Comparison of ENCODE assay signal across 8 cellular contexts in the genomic region with DNA sequence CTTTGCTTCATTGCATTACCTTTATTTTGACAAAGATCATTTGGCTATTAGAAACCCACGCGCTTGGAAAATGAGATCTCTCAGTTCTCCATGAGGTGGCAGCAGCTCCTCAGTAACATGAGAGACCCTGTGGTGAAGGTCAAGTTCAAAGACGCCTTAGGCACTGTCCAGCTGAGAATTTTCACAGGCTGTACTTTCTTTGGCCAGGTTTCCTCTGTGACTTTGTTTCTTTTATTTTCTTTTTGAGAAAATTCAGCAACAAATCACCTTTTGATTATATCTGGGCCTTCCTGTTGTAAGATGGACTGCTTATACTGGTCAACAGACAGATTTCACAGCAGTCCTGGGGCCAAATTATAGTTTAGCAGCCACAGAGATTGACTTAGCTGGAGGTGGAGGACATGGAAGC. TPM values are rescaled to one million over a fixed set of nuclear protein-coding genes. Genes with fewer than 3 reads are reported as not detected.
A peak's percentile ranks its signal among the peaks of the same experiment; 100 is the strongest.
DNase-seq lines count a peak whose midpoint lies in the region; ATAC-seq, FAIRE-seq and TF ChIP-seq lines count a peak whose summit lies in the region.

No MANE protein-coding gene starts in this region.

- CTCF ChIA-PET in CD4-positive, alpha-beta memory T cell (lab: Charles Lee; ENCODE audit: partially characterized antibody), result interaction anchor here (0.9 to 3.8 kb wide), 4 partner anchors 97 to 621 kb away, joined by 3 to 18 read pairs (median 9); no protein-coding TSS in a partner anchor
- CTCF ChIA-PET in HepG2 (lab: Yijun Ruan, JAX; ENCODE audit: low intra/inter-chr PET ratio, low total read pairs), result interaction anchor here (0.9 to 1.3 kb wide), 3 partner anchors 96 to 100 kb away, joined by 3 to 5 read pairs (median 4); no protein-coding TSS in a partner anchor

- H3K4me1 ChIP-seq in CD4-positive, alpha-beta memory T cell (ENCODE audit: insufficient read depth, low read length), result no peaks in the 10 kb centered on the region
- H3K4me1 ChIP-seq in HepG2 (ENCODE audit: insufficient read depth, low read length) (no peaks in the 10 kb centered on the region), thoracic aorta (ENCODE audit: control insufficient read depth in 1 of 2, low read depth in 2 of 2) (no peaks in the 10 kb centered on the region)

- H3K27me3 Mint-ChIP-seq in CD4-positive, alpha-beta memory T cell, result no peaks in the 10 kb centered on the region

- no peak overlapping the region for H3K4me2 ChIP-seq in HepG2 (ENCODE audit: low read depth, low read length)

- no peaks in the 10 kb centered on the region for H3K9me3 Mint-ChIP-seq in CD4-positive, alpha-beta memory T cell

- peak in 3 of 5 donors; percentile 19 to 38 (median 31) for DNase-seq in CD4-positive, alpha-beta memory T cell
- DNase-seq in GM13976 (ENCODE audit: low spot score) (peak; percentile 70), SHP77 treated with DMSO at 0.1 percent for 48 hours (lab: John Stamatoyannopoulos, UW) (peak; percentile 37), coronary artery (ENCODE audit: low spot score) (no peak), HepG2 (ENCODE audit: low spot score) (peak; percentile 68), thoracic aorta (ENCODE audit: low spot score) (no peak)

- no peak overlapping the region for H3K4me3 Mint-ChIP-seq in CD4-positive, alpha-beta memory T cell

- no TSS peak for BruUV-seq in HepG2 (replicated peaks; lab: Mats Ljungman, UMichigan)

- H3K27me3 ChIP-seq in CD4-positive, alpha-beta memory T cell (ENCODE audit: insufficient read depth, low read length), result no peaks in the 10 kb centered on the region
- H3K27me3 ChIP-seq in HepG2 (ENCODE audit: control insufficient read depth in 1 of 2, insufficient read depth in 2 of 2, low read length in 2 of 2) (no peaks in the 10 kb centered on the region), thoracic aorta (replicated peaks; ENCODE audit: insufficient read depth) (no peaks in the 10 kb centered on the region)

- TF ChIP-seq EP300 in HepG2 (IDR thresholded peaks at IDR 0.05; ENCODE audit: low read depth in 2 of 2, low read length in 2 of 2), result no peak
- no peak for TF ChIP-seq EP300 in HepG2 (CRISPR knock-in tag; IDR thresholded peaks at IDR 0.05; ENCODE audit: borderline replicate concordance)

- 0% methylated on average over 3 of the region's 3 CpGs for WGBS in HepG2 (ENCODE audit: low lambda C conversion rate)

- H3K36me3 ChIP-seq in CD4-positive, alpha-beta memory T cell (ENCODE audit: insufficient read depth, low read length), result no peaks in the 10 kb centered on the region
- H3K36me3 ChIP-seq in HepG2 (replicated peaks in 1 of 2; ENCODE audit: control insufficient read depth in 1 of 2, insufficient read depth in 2 of 2, low read length in 2 of 2) (no peaks in the 10 kb centered on the region), thoracic aorta (no peaks in the 10 kb centered on the region)

- H3K9me3 ChIP-seq in CD4-positive, alpha-beta memory T cell (ENCODE audit: control insufficient read depth in 1 of 2, low read length in 2 of 2), result no peaks in the 10 kb centered on the region
- H3K9me3 ChIP-seq in HepG2 (ENCODE audit: low read length), result no peaks in the 10 kb centered on the region
- no peaks in the 10 kb centered on the region for H3K9me3 ChIP-seq in thoracic aorta

- peak; percentile 69 for ATAC-seq in HG03378 (IDR thresholded peaks at IDR 0.05; ENCODE audit: unreplicated experiment)
- ATAC-seq in HepG2, result peak; percentile 69
- no peak for ATAC-seq in thoracic aorta (ENCODE audit: insufficient number of reproducible peaks, low FRiP score, low read depth)
- ATAC-seq in HG03571 (IDR thresholded peaks at IDR 0.05; ENCODE audit: unreplicated experiment), result no peak

- no peak overlapping the region for H3K9ac ChIP-seq in HepG2 (ENCODE audit: insufficient read depth, low read depth, low read length)

- TF ChIP-seq CTCF in GM13976 (IDR thresholded peaks at IDR 0.05; ENCODE audit: borderline replicate concordance, control extremely low read depth, extremely low read depth, insufficient read depth, missing control alignments), result peak; percentile 56
- TF ChIP-seq CTCF in coronary artery (IDR thresholded peaks at IDR 0.05), result peak; percentile 38
- TF ChIP-seq CTCF in HepG2 (CRISPR knock-in tag; IDR thresholded peaks at IDR 0.05), result peak; percentile 81
- peak; percentile 67 for TF ChIP-seq CTCF in thoracic aorta (IDR thresholded peaks at IDR 0.05)

- intact Hi-C loops in CD4-positive, alpha-beta memory T cell (cut with micrococcal nuclease), result loop anchor here (1.0 to 5.0 kb wide), 5 partner anchors 98 to 834 kb away; no protein-coding TSS in a partner anchor
- intact Hi-C loops in HepG2 (cut with micrococcal nuclease; ENCODE audit: unreplicated experiment), result loop anchor here (1.0 to 5.0 kb wide), 4 partner anchors 98 to 824 kb away; no protein-coding TSS in a partner anchor

- H3K27ac Mint-ChIP-seq in CD4-positive, alpha-beta memory T cell, result no peak overlapping the region

- no peak overlapping the region for H3K4me3 ChIP-seq in CD4-positive, alpha-beta memory T cell (ENCODE audit: low read length in 2 of 2)
- no peak overlapping the region for H3K4me3 ChIP-seq in coronary artery
- no peak overlapping the region for H3K4me3 ChIP-seq in HepG2 (replicated peaks in 1 of 3; ENCODE audit: insufficient read depth in 1 of 3, low read depth in 2 of 3, low read length in 3 of 3)
- H3K4me3 ChIP-seq in thoracic aorta, result no peak overlapping the region

- H4K20me1 ChIP-seq in HepG2 (ENCODE audit: insufficient read depth, low read length), result no peaks in the 10 kb centered on the region; the same call in 1 of the 2 replicates

- peak; percentile 74 for TF ChIP-seq RAD21 in HepG2 (CRISPR knock-in tag; IDR thresholded peaks at IDR 0.05)

- H3K4me1 Mint-ChIP-seq in CD4-positive, alpha-beta memory T cell, result peaks cover 0 to 7% (median under 1%) of the 10 kb centered on the region in 4 donors

- H3K36me3 Mint-ChIP-seq in CD4-positive, alpha-beta memory T cell, result no peaks in the 10 kb centered on the region

- POLR2A ChIA-PET in CD4-positive, alpha-beta memory T cell (lab: Charles Lee; ENCODE audit: partially characterized antibody), result interaction anchor here (0.9 kb wide), 1 partner anchor 18 kb away, joined by 3 read pairs; no protein-coding TSS in a partner anchor
- POLR2A ChIA-PET in HepG2 (lab: Yijun Ruan, JAX), result no interaction called here

- H3K79me2 ChIP-seq in HepG2 (ENCODE audit: insufficient read depth, low read length), result no peaks in the 10 kb centered on the region

- H3K27ac ChIP-seq in CD4-positive, alpha-beta memory T cell (ENCODE audit: low read depth, low read length), result no peak overlapping the region
- H3K27ac ChIP-seq in coronary artery (no peak overlapping the region), HepG2 (ENCODE audit: extremely low read length, insufficient read depth, low read length) (no peak overlapping the region), thoracic aorta (no peak overlapping the region)

- no peak overlapping the region for H2AFZ ChIP-seq in HepG2 (ENCODE audit: low read length)

- in situ Hi-C loops in GM13976 (cut with MboI; ENCODE audit: low sequenced_read_pairs, unreplicated experiment) (loop anchor here (25.0 kb wide), 1 partner anchor 829 kb away; no protein-coding TSS in a partner anchor), HepG2 (cut with HindIII; ENCODE audit: extremely low pct_ligation_motif_present, low pct_unique_long_range_greater_than_20kb) (loop anchor here (5.0 to 25.0 kb wide), 3 partner anchors 99 to 829 kb away; no protein-coding TSS in a partner anchor)

- TF ChIP-seq POLR2A in HepG2 (IDR thresholded peaks at IDR 0.05; ENCODE audit: insufficient read depth in 1 of 2, low read depth in 2 of 2, low read length in 2 of 2), result no peak

- FAIRE-seq in HepG2 (lab: Jason Lieb, UNC), result peak; percentile 92

TF ChIP-seq in HepG2, 621 proteins besides CTCF, POLR2A, EP300 and RAD21 (continues in another document):
- TF ChIP-seq SP140L (CRISPR knock-in tag; IDR thresholded peaks at IDR 0.05; ENCODE audit: borderline replicate concordance) (0 out of 2 replicates have a peak, but pooled peaks have one; percentile 42), KDM3A (CRISPR knock-in tag; IDR thresholded peaks at IDR 0.05; ENCODE audit: low read depth) (peak; percentile 66; the same call in 1 of the 2 replicates), SRSF4 (IDR thresholded peaks at IDR 0.05; ENCODE audit: low read depth, low read length, poor library complexity, severe bottlenecking) (no peak), ZNF33A (CRISPR knock-in tag; IDR thresholded peaks at IDR 0.05; ENCODE audit: borderline replicate concordance) (no peak), MIER2 (CRISPR knock-in tag; IDR thresholded peaks at IDR 0.05) (peak; percentile 40; the same call in 1 of the 2 replicates)

RNA-seq across cellular contexts. Expression of a gene that starts 54.5 kb away (rescaled TPM):
- 10 to 100 TPM; 83.3 to 88.5 TPM for total RNA-seq in CD4-positive, alpha-beta memory T cell
- 100 to 1,000 TPM; 117 to 171 TPM for polyA plus RNA-seq in CD4-positive, alpha-beta memory T cell
- total RNA-seq in HepG2 (2016; rRNA removed; fragmentation: Illumina TruSeq; extraction: Trizol) (69.1 and 114 TPM in 2 replicates), thoracic aorta (10 to 100 TPM; 35.5 to 51.2 TPM)
- total RNA-seq in HepG2 (2016; cell fraction: cytosol; rRNA removed; fragmentation: Illumina TruSeq; extraction: Trizol; ENCODE audit: low read depth), result 5.3 and 8.7 TPM in 2 replicates
- total RNA-seq in HepG2 (2016; cell fraction: insoluble cytoplasmic fraction; rRNA removed; fragmentation: Illumina TruSeq; extraction: Trizol), result 69.8 and 121 TPM in 2 replicates
- 20.5 and 23.7 TPM in 2 replicates for total RNA-seq in HepG2 (2016; cell fraction: membrane; rRNA removed; fragmentation: Illumina TruSeq; extraction: Trizol)
- total RNA-seq in HepG2 (2016; cell fraction: nucleus; rRNA removed; fragmentation: Illumina TruSeq; extraction: Trizol), result 32.7 and 36.9 TPM in 2 replicates
- 19.0 and 22.3 TPM in 2 replicates for polyA plus RNA-seq in HepG2 (2011; rRNA removed)
- 6.2 and 13.3 TPM in 2 replicates for polyA plus RNA-seq in HepG2 (2011; cell fraction: cytosol; rRNA removed)
- polyA plus RNA-seq in HepG2 (2011; cell fraction: nucleus; rRNA removed), result 9.9 and 16.7 TPM in 2 replicates
- polyA plus RNA-seq in HepG2 (2012), result 39.1 and 52.9 TPM in 2 replicates
- polyA plus RNA-seq in HepG2 (2016; cell fraction: cytosol; fragmentation: Illumina TruSeq; extraction: Trizol; ENCODE audit: low read depth), result 6.8 and 7.7 TPM in 2 replicates
- polyA plus RNA-seq in HepG2 (2016; cell fraction: insoluble cytoplasmic fraction; fragmentation: Illumina TruSeq; extraction: Trizol; ENCODE audit: low read depth), result 119 and 125 TPM in 2 replicates
- polyA plus RNA-seq in HepG2 (2016; cell fraction: membrane; fragmentation: Illumina TruSeq; extraction: Trizol; ENCODE audit: low read depth), result 10.7 and 12.3 TPM in 2 replicates
- polyA plus RNA-seq in HepG2 (2016; cell fraction: nucleus; fragmentation: Illumina TruSeq; extraction: Trizol; ENCODE audit: insufficient read depth, low read depth), result 38.9 and 44.7 TPM in 2 replicates
- 3.9 and 4.0 TPM in 2 replicates for polyA minus RNA-seq in HepG2 (2011; rRNA and poly(A)+ RNA removed; ENCODE audit: low replicate concordance)
- polyA minus RNA-seq in HepG2 (2011; cell fraction: cytosol; rRNA and poly(A)+ RNA removed), result 16.6 and 25.1 TPM in 2 replicates
- 42.5 and 45.6 TPM in 2 replicates for polyA minus RNA-seq in HepG2 (2011; cell fraction: nucleus; rRNA and poly(A)+ RNA removed)

Comparison
In these comparisons a context has a peak if more than half of its experiments do, and no peak if none do; other contexts are left out.
1. DNase-seq: peak in CD4-positive, alpha-beta memory T cell (3 of 5), GM13976 (single experiment), SHP77 treated with DMSO at 0.1 percent for 48 hours (single experiment) and HepG2 (single experiment); none in coronary artery (single experiment) and thoracic aorta (single experiment).
2. ATAC-seq: peak in HG03378 (single experiment) and HepG2 (single experiment); none in thoracic aorta (single experiment) and HG03571 (single experiment).
3. Peak in every context shown above with its lines, with median percentiles within 50 percentile points of each other: CTCF ChIP-seq.